In genomic region chr3:175662815-175663214, GRCh38 we compare ENCODE assay signal across 8 cellular contexts.
"Had no signal": no experiment of that assay in that cellular context is flagged by ENCODE, and none has a peak within 500 bp of the region (broad histone marks: within the 10 kb centered on the region; RNA-seq: fewer than 3 reads in every experiment).

No MANE protein-coding gene starts in this region.

- FAIRE-seq: HTR-8/SVneo had no signal

- H3K9ac ChIP-seq: GM23248, KMS-11 had no signal

- H2AFZ ChIP-seq: GM23248 had no signal

- H3K27ac Mint-ChIP-seq: H9 had no signal

- H3K4me3 Mint-ChIP-seq: H9 had no signal

- H3K27ac ChIP-seq: GM23248, KMS-11 had no signal

- H3K4me3 ChIP-seq: GM23248 had no signal

- H3K9me3 Mint-ChIP-seq: H9 had no signal

- H3K4me2 ChIP-seq: KMS-11 had no signal

- DNase-seq: GM23248, GOT3, H9, HCEC 1CT, Karpas-422, KBM-7 had no signal
